In genomic region chr2:6683481-6683880, GRCh38 we compare ENCODE assay signal across 24 cellular contexts.
DNase-seq lines count a peak whose midpoint lies in the region; ATAC-seq, FAIRE-seq and TF ChIP-seq lines count a peak whose summit lies in the region.
"Had no signal": no experiment of that assay in that cellular context is flagged by ENCODE, and none has a peak within 500 bp of the region (broad histone marks: within the 10 kb centered on the region; RNA-seq: fewer than 3 reads in every experiment).

No MANE protein-coding gene starts in this region.

- H3K9ac ChIP-seq in neural progenitor cell, result no peak overlapping the region
- H3K9ac ChIP-seq in kidney (ENCODE audit: low read length in 2 of 2), result no peak overlapping the region
- H3K9ac ChIP-seq: BLaER1 treated with 17β-estradiol and CSF1 and Interleukin-3, amounts not matched to agents 10 nM and 100 nM; GM23248 had no signal

- peak overlapping the region; percentile 7 for H3K27ac Mint-ChIP-seq in neural progenitor cell
- H3K27ac Mint-ChIP-seq in activated naive CD4-positive, alpha-beta T cell treated with anti-CD3 and anti-CD28 coated beads, Interleukin-2, amount 50 U/mL, for 72 hours, result no peak overlapping the region
- H3K27ac Mint-ChIP-seq: CD4-positive, alpha-beta memory T cell had no signal

- peaks cover 5% of the 10 kb centered on the region for H3K36me3 Mint-ChIP-seq in neural progenitor cell
- no peaks in the 10 kb centered on the region for H3K36me3 Mint-ChIP-seq in activated naive CD4-positive, alpha-beta T cell treated with anti-CD3 and anti-CD28 coated beads, Interleukin-2, amount 50 U/mL, for 72 hours
- H3K36me3 Mint-ChIP-seq: CD4-positive, alpha-beta memory T cell had no signal

- H3K27ac ChIP-seq in neural progenitor cell, result no peak overlapping the region
- H3K27ac ChIP-seq in kidney (ENCODE audit: low read depth in 2 of 2, low read length in 2 of 2), result no peak overlapping the region
- H3K27ac ChIP-seq: 22Rv1; BLaER1 treated with 17β-estradiol and CSF1 and Interleukin-3, amounts not matched to agents 10 nM and 100 nM; GM23248 had no signal

- peak; percentile 14 for DNase-seq in NCI-H146 (lab: John Stamatoyannopoulos, UW)
- no peak for DNase-seq in NCI-H146 treated with DMSO at 0.1 percent for 48 hours (lab: John Stamatoyannopoulos, UW; ENCODE audit: unreplicated experiment)
- peak; percentile 88 for DNase-seq in foreskin melanocyte
- no peak for DNase-seq in neural progenitor cell (ENCODE audit: low spot score)
- no peak for DNase-seq in C1 segment of cervical spinal cord (lab: John Stamatoyannopoulos, UW)
- no peak for DNase-seq in activated naive CD4-positive, alpha-beta T cell treated with anti-CD3 and anti-CD28 coated beads, Interleukin-2, amount 50 U/mL, for 72 hours (ENCODE audit: low spot score in 2 of 2)
- DNase-seq in kidney, result no peak
- DNase-seq: ACHN; AML-193; BE2C; Caco-2; CD4-positive, alpha-beta memory T cell; DMS153; DND-41; GM23248; H7; HCEC 1CT had no signal

- H2AFZ ChIP-seq in neural progenitor cell (replicated peaks), result no peak overlapping the region
- H2AFZ ChIP-seq: GM23248 had no signal

- peaks cover 40% of the 10 kb centered on the region for H3K9me3 Mint-ChIP-seq in neural progenitor cell
- H3K9me3 Mint-ChIP-seq in activated naive CD4-positive, alpha-beta T cell treated with anti-CD3 and anti-CD28 coated beads, Interleukin-2, amount 50 U/mL, for 72 hours, result no peaks in the 10 kb centered on the region

- FAIRE-seq in kidney (lab: Jason Lieb, UNC), result no peak
- FAIRE-seq: A204.1, G401.6, GM12892, GM19239, H1 had no signal

- no peak overlapping the region for H3K4me2 ChIP-seq in neural progenitor cell

- no peak for ATAC-seq in activated naive CD4-positive, alpha-beta T cell treated with anti-CD3 and anti-CD28 coated beads, Interleukin-2, amount 50 U/mL, for 72 hours

- H3K4me1 Mint-ChIP-seq in neural progenitor cell, result peaks cover 25% of the 10 kb centered on the region
- H3K4me1 Mint-ChIP-seq: CD4-positive, alpha-beta memory T cell had no signal

- H4K20me1 ChIP-seq in neural progenitor cell (ENCODE audit: low read depth), result no peaks in the 10 kb centered on the region
- H4K20me1 ChIP-seq: BLaER1 treated with 17β-estradiol and CSF1 and Interleukin-3, amounts not matched to agents 10 nM and 100 nM had no signal

- H3K36me3 ChIP-seq in neural progenitor cell (no peaks in the 10 kb centered on the region), kidney (ENCODE audit: control insufficient read depth in 1 of 2, insufficient read depth in 2 of 2, low read length in 2 of 2) (no peaks in the 10 kb centered on the region)
- H3K36me3 ChIP-seq: BE2C; BLaER1 treated with 17β-estradiol and CSF1 and Interleukin-3, amounts not matched to agents 10 nM and 100 nM had no signal

- H3F3A ChIP-seq in neural progenitor cell (ENCODE audit: low read depth), result peaks cover 10% of the 10 kb centered on the region

- no peaks in the 10 kb centered on the region for H3K9me3 ChIP-seq in neural progenitor cell (ENCODE audit: low read depth)
- peaks cover 0 to 4% of the 10 kb centered on the region in 2 donors for H3K9me3 ChIP-seq in kidney (ENCODE audit: control insufficient read depth in 1 of 2, low read length in 2 of 2)
- H3K9me3 ChIP-seq: Caco-2 had no signal

- H3K4me1 ChIP-seq in neural progenitor cell, result peaks cover 23% of the 10 kb centered on the region
- H3K4me1 ChIP-seq in kidney (ENCODE audit: control insufficient read depth in 1 of 2, insufficient read depth in 1 of 2, low read depth in 1 of 2, low read length in 2 of 2), result no peaks in the 10 kb centered on the region
- H3K4me1 ChIP-seq: BE2C, Caco-2 had no signal

- H3K4me3 ChIP-seq in neural progenitor cell (no peak overlapping the region), kidney (ENCODE audit: low read length in 2 of 2) (no peak overlapping the region)
- H3K4me3 ChIP-seq: BLaER1 treated with 17β-estradiol and CSF1 and Interleukin-3, amounts not matched to agents 10 nM and 100 nM; GM23248 had no signal

- TF ChIP-seq CTCF in neural progenitor cell (IDR thresholded peaks at IDR 0.05) (no peak), kidney (IDR thresholded peaks at IDR 0.05; ENCODE audit: borderline replicate concordance, extremely low read depth, insufficient read depth) (no peak)

- no peak overlapping the region for H3K4me3 Mint-ChIP-seq in neural progenitor cell
- H3K4me3 Mint-ChIP-seq: CD4-positive, alpha-beta memory T cell had no signal

- intact Hi-C loops in kidney (cut with DNase I), result no loop called here

- H3K79me2 ChIP-seq in neural progenitor cell (ENCODE audit: low read depth), result no peaks in the 10 kb centered on the region

- H3K27me3 Mint-ChIP-seq in neural progenitor cell (ENCODE audit: insufficient read depth, low read depth), result peaks cover 11% of the 10 kb centered on the region

- H3K27me3 ChIP-seq in neural progenitor cell, result no peaks in the 10 kb centered on the region
- H3K27me3 ChIP-seq: BE2C; BLaER1 treated with 17β-estradiol and CSF1 and Interleukin-3, amounts not matched to agents 10 nM and 100 nM had no signal

Comparison
In these comparisons a context has a peak if more than half of its experiments do, and no peak if none do; other contexts are left out.
1. DNase-seq: peak in NCI-H146 (single experiment) and foreskin melanocyte (single experiment); none in NCI-H146 treated with DMSO at 0.1 percent for 48 hours (single experiment), neural progenitor cell (single experiment), C1 segment of cervical spinal cord (0 of 14), activated naive CD4-positive, alpha-beta T cell treated with anti-CD3 and anti-CD28 coated beads, Interleukin-2, amount 50 U/mL, for 72 hours (0 of 2) and kidney (single experiment).